ENCODE assay signal across 22 cellular contexts in genomic region chr1:95582191-95582590, GRCh38.
"Had no signal": no experiment of that assay in that cellular context is flagged by ENCODE, and none has a peak within 500 bp of the region (broad histone marks: within the 10 kb centered on the region; RNA-seq: fewer than 3 reads in every experiment).

No MANE protein-coding gene starts in this region.

- H3K27ac Mint-ChIP-seq: activated CD4-positive, alpha-beta T cell treated with anti-CD3 and anti-CD28 coated beads, Interleukin-2, amount 10 ng/mL, durations not matched to agents 7 days and 5 days; activated CD8-positive, alpha-beta T cell treated with anti-CD3 and anti-CD28 coated beads, Interleukin-2, amount 10 ng/mL, durations not matched to agents 7 days and 5 days; activated naive CD4-positive, alpha-beta T cell treated with anti-CD3 and anti-CD28 coated beads, Interleukin-2, amount 50 U/mL, for 24 hours; dendritic cell treated with granulocyte-macrophage colony-stimulating factor and Interleukin-4, amounts not matched to agents 40 ng/mL and 50 ng/mL, for 4 days; immature natural killer cell; naive thymus-derived CD8-positive, alpha-beta T cell; stimulated activated naive B cell treated with anti-CD40 and anti-IgM and Interleukin-4, amounts not matched to agents 10 μg/mL and 1 μg/mL and 100 μg/mL, for 72 hours had no signal

- H3K36me3 ChIP-seq: heart right ventricle, lower lobe of right lung, uterus had no signal

- H3K4me3 Mint-ChIP-seq: activated CD4-positive, alpha-beta T cell treated with anti-CD3 and anti-CD28 coated beads, Interleukin-2, amount 10 ng/mL, durations not matched to agents 7 days and 5 days; activated CD8-positive, alpha-beta T cell treated with anti-CD3 and anti-CD28 coated beads, Interleukin-2, amount 10 ng/mL, durations not matched to agents 7 days and 5 days; activated naive CD4-positive, alpha-beta T cell treated with anti-CD3 and anti-CD28 coated beads, Interleukin-2, amount 50 U/mL, for 24 hours; dendritic cell treated with granulocyte-macrophage colony-stimulating factor and Interleukin-4, amounts not matched to agents 40 ng/mL and 50 ng/mL, for 4 days; immature natural killer cell; naive thymus-derived CD8-positive, alpha-beta T cell; stimulated activated naive B cell treated with anti-CD40 and anti-IgM and Interleukin-4, amounts not matched to agents 10 μg/mL and 1 μg/mL and 100 μg/mL, for 72 hours had no signal

- ATAC-seq: activated CD8-positive, alpha-beta T cell treated with anti-CD3 and anti-CD28 coated beads, Interleukin-2, amount 10 ng/mL, durations not matched to agents 7 days and 5 days; body of pancreas; heart right ventricle; left lobe of liver; lower lobe of right lung; naive thymus-derived CD8-positive, alpha-beta T cell; stimulated activated naive B cell treated with anti-CD40 and anti-IgM and Interleukin-4, amounts not matched to agents 10 μg/mL and 1 μg/mL and 100 μg/mL, for 72 hours had no signal

- H3K4me1 ChIP-seq: body of pancreas, heart right ventricle, lower lobe of right lung, testis, uterus had no signal

- H3K27ac ChIP-seq: body of pancreas, heart right ventricle, lower lobe of right lung, testis, uterus, VCaP had no signal

- H3K27me3 ChIP-seq: body of pancreas, testis, uterus had no signal

- H3K36me3 Mint-ChIP-seq: activated naive CD4-positive, alpha-beta T cell treated with anti-CD3 and anti-CD28 coated beads, Interleukin-2, amount 50 U/mL, for 24 hours; immature natural killer cell; naive thymus-derived CD8-positive, alpha-beta T cell; stimulated activated naive B cell treated with anti-CD40 and anti-IgM and Interleukin-4, amounts not matched to agents 10 μg/mL and 1 μg/mL and 100 μg/mL, for 72 hours had no signal

- H3K4me3 ChIP-seq: body of pancreas, heart right ventricle, lower lobe of right lung, testis, uterus had no signal

- DNase-seq: activated CD4-positive, alpha-beta T cell treated with anti-CD3 and anti-CD28 coated beads, Interleukin-2, amount 10 ng/mL, durations not matched to agents 7 days and 5 days; activated CD4-positive, CD25-positive, alpha-beta regulatory T cell treated with anti-CD3 and anti-CD28 coated beads, Interleukin-2, amount 50 U/mL, for 72 hours; activated CD8-positive, alpha-beta T cell treated with anti-CD3 and anti-CD28 coated beads, Interleukin-2, amount 10 ng/mL, durations not matched to agents 7 days and 5 days; activated gamma-delta T cell treated with Interleukin-2 at 50 U/mL for 16 hours; activated T-cell treated with anti-CD3 and anti-CD28 coated beads, Interleukin-2, amount 50 U/mL, for 1 hour; anterior cingulate cortex; body of pancreas; effector CD4-positive, alpha-beta T cell; heart right ventricle; immature natural killer cell; lower lobe of right lung; naive thymus-derived CD8-positive, alpha-beta T cell; stimulated activated CD4-positive, alpha-beta T cell treated with anti-CD3 and anti-CD28 coated beads, Interleukin-2, amount 100 ng/mL, for 48 hours; stimulated activated CD8-positive, alpha-beta memory T cell treated with anti-CD3 and anti-CD28 coated beads, Interleukin-4, amount 100 ng/mL, for 48 hours; stimulated activated naive B cell treated with anti-CD40 and anti-IgM and Interleukin-4, amounts not matched to agents 10 μg/mL and 1 μg/mL and 100 μg/mL, for 72 hours; testis; trophoblast cell; uterus had no signal

- H3K27me3 Mint-ChIP-seq: activated CD4-positive, alpha-beta T cell treated with anti-CD3 and anti-CD28 coated beads, Interleukin-2, amount 10 ng/mL, durations not matched to agents 7 days and 5 days; activated naive CD4-positive, alpha-beta T cell treated with anti-CD3 and anti-CD28 coated beads, Interleukin-2, amount 50 U/mL, for 24 hours; dendritic cell treated with granulocyte-macrophage colony-stimulating factor and Interleukin-4, amounts not matched to agents 40 ng/mL and 50 ng/mL, for 4 days; naive thymus-derived CD8-positive, alpha-beta T cell; stimulated activated naive B cell treated with anti-CD40 and anti-IgM and Interleukin-4, amounts not matched to agents 10 μg/mL and 1 μg/mL and 100 μg/mL, for 72 hours had no signal

- H3K9me3 ChIP-seq: body of pancreas, heart right ventricle, lower lobe of right lung, testis, uterus had no signal

- H3K4me1 Mint-ChIP-seq: activated CD4-positive, alpha-beta T cell treated with anti-CD3 and anti-CD28 coated beads, Interleukin-2, amount 10 ng/mL, durations not matched to agents 7 days and 5 days; activated naive CD4-positive, alpha-beta T cell treated with anti-CD3 and anti-CD28 coated beads, Interleukin-2, amount 50 U/mL, for 24 hours; immature natural killer cell; naive thymus-derived CD8-positive, alpha-beta T cell; stimulated activated naive B cell treated with anti-CD40 and anti-IgM and Interleukin-4, amounts not matched to agents 10 μg/mL and 1 μg/mL and 100 μg/mL, for 72 hours had no signal
